In the genomic region with DNA sequence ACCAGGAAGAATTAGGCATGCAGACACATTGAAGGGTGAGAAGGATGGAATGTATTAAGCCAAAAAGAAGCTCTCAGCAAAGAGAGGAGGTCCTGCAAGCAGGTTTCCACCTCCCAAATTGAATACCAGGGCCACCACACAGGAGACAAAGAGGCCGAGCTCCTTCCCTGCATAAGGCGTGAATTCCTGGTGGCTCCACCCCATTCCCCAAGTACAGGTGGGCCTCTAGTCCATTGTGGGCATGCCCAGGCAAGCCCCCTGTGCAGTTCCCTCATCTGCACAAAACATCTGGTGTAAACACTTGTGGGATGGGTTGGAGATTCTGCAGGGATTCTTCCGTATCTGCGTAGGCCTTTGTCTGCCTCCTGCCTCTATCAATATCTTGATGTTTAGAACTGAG, we compare ENCODE assay signal across 22 cellular contexts.
"Had no signal": no experiment of that assay in that cellular context is flagged by ENCODE, and none has a peak within 500 bp of the region (broad histone marks: within the 10 kb centered on the region; RNA-seq: fewer than 3 reads in every experiment).

No MANE protein-coding gene starts in this region.

- H3K9me3 ChIP-seq: gastrocnemius medialis, ovary, psoas muscle, testis, tibial artery had no signal

- DNase-seq: cortex of kidney; effector memory CD8-positive, alpha-beta T cell; gastrocnemius medialis; head of caudate nucleus; kidney; left lung; naive thymus-derived CD8-positive, alpha-beta T cell; nephron progenitor cell; occipital lobe; ovary; posterior cingulate gyrus; psoas muscle; right cardiac atrium; sigmoid colon; spleen; stimulated activated CD4-positive, alpha-beta T cell treated with anti-CD3 and anti-CD28 coated beads, Interleukin-4, amount 100 ng/mL, for 4 hours; stimulated activated naive CD8-positive, alpha-beta T cell treated with anti-CD3 and anti-CD28 coated beads, Interleukin-15, Interleukin-2, amounts not matched to agents 100 U/mL and 50 U/mL, for 24 hours; substantia nigra; testis; tibial artery had no signal

- H3K27ac Mint-ChIP-seq: effector memory CD8-positive, alpha-beta T cell; naive thymus-derived CD8-positive, alpha-beta T cell; stimulated activated memory B cell treated with anti-CD40 and anti-IgM and Interleukin-4, amounts not matched to agents 10 μg/mL and 1 μg/mL and 100 μg/mL, for 72 hours; type B pancreatic cell had no signal

- ATAC-seq: effector memory CD8-positive, alpha-beta T cell; gastrocnemius medialis; left lung; naive thymus-derived CD8-positive, alpha-beta T cell; psoas muscle; right cardiac atrium; stimulated activated memory B cell treated with anti-CD40 and anti-IgM and Interleukin-4, amounts not matched to agents 10 μg/mL and 1 μg/mL and 100 μg/mL, for 72 hours; stimulated activated naive CD8-positive, alpha-beta T cell treated with anti-CD3 and anti-CD28 coated beads, Interleukin-15, Interleukin-2, amounts not matched to agents 100 U/mL and 50 U/mL, for 24 hours had no signal

- H3K9me3 Mint-ChIP-seq: type B pancreatic cell had no signal

- H3K4me1 ChIP-seq: gastrocnemius medialis, left lung, psoas muscle, spleen, testis, tibial artery had no signal

- H3K4me3 ChIP-seq: gastrocnemius medialis, left lung, ovary, psoas muscle, sigmoid colon, spleen, testis, tibial artery had no signal

- H3K4me1 Mint-ChIP-seq: naive thymus-derived CD8-positive, alpha-beta T cell; nephron progenitor cell; stimulated activated memory B cell treated with anti-CD40 and anti-IgM and Interleukin-4, amounts not matched to agents 10 μg/mL and 1 μg/mL and 100 μg/mL, for 72 hours had no signal

- H3K27ac ChIP-seq: gastrocnemius medialis, left lung, ovary, psoas muscle, sigmoid colon, spleen, testis, tibial artery had no signal

- H3K27me3 ChIP-seq: gastrocnemius medialis, left lung, ovary, sigmoid colon, spleen, testis, tibial artery had no signal

- H3K4me3 Mint-ChIP-seq: effector memory CD8-positive, alpha-beta T cell; naive thymus-derived CD8-positive, alpha-beta T cell; nephron progenitor cell; stimulated activated memory B cell treated with anti-CD40 and anti-IgM and Interleukin-4, amounts not matched to agents 10 μg/mL and 1 μg/mL and 100 μg/mL, for 72 hours; type B pancreatic cell had no signal

- H3K36me3 Mint-ChIP-seq: naive thymus-derived CD8-positive, alpha-beta T cell; stimulated activated memory B cell treated with anti-CD40 and anti-IgM and Interleukin-4, amounts not matched to agents 10 μg/mL and 1 μg/mL and 100 μg/mL, for 72 hours; type B pancreatic cell had no signal

- H3K36me3 ChIP-seq: gastrocnemius medialis, left lung, ovary, sigmoid colon, spleen, tibial artery had no signal

- H3K27me3 Mint-ChIP-seq: effector memory CD8-positive, alpha-beta T cell; naive thymus-derived CD8-positive, alpha-beta T cell; stimulated activated memory B cell treated with anti-CD40 and anti-IgM and Interleukin-4, amounts not matched to agents 10 μg/mL and 1 μg/mL and 100 μg/mL, for 72 hours; type B pancreatic cell had no signal
